Comparison of ENCODE assay signal across 1 cellular context in the genomic region with DNA sequence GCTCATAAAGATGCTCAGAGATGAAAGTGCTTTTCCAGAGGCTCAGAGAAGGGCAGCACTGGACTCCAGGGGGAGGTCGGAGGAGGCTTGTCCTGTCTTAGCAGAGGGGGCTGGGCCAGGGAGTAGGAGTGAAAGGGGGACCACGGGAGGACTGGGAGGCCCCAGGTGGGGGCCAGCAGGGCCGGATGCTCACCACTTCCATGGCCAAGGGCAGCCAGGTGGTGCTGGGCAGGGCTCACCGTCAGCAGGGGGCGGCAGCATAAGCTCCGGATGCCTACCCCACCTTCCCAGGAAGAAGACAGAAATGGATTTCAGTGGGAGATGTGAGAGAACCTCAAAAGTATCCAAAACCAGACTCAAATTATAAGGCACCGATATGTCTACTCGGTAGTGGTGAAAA.
TF ChIP-seq lines count a peak whose summit lies in the region.

No MANE protein-coding gene starts in this region.

TF ChIP-seq in HCT116, 20 proteins besides CTCF, POLR2A, EP300 and RAD21 (continued from another document):
- no peak for TF ChIP-seq REST (IDR thresholded peaks at IDR 0.05; ENCODE audit: low read depth)
- TF ChIP-seq SIN3A (IDR thresholded peaks at IDR 0.05; ENCODE audit: low read depth) = no peak
- TF ChIP-seq YY1 (IDR thresholded peaks at IDR 0.05; ENCODE audit: extremely low read depth, insufficient replicate concordance, low read depth, low read length) = no peak
- no peak for TF ChIP-seq ATF3 (IDR thresholded peaks at IDR 0.05)
